In the genomic region with DNA sequence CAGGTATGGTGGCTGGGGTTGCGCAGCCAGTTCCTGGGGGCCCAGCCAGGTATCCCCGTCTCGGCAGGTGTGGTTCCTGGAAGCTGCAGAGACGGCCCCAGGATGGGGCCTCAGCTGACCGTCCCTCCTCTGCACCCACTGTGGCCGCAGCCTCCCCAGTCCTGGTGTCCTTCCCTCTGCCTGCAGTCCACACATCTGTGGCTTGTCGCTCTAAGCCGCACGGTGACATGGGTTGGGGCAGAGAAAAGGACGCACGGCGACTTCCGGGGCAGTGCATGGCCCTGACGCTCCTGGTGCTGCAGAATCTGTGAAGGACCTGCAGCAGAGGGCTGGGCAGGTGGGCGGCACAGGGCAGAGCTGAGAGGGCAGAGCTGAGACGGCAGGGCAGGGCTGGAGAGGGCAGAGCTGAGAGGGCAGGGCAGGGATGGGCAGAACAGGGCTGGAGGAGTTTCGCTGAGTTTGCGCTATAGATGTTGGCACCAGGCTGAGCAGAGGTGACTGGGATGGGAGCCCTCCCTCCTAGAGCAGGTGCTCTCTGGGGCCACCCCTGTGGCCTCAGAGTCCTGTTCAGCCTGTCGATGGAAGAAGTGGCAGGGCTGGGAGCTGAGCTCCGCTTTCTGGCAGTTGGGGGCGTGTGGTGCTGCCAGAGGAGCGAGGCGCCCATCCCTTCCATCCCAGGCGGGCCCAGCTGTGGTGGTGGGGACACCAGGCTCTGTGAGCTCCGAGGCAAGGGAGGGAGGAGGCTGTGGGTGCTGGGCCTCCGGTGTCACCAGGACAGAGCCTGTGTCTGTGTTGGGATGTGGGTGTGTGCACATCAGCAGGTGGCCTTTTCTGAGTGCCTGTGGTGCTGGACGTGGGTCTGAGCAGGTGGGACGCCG, we compare ENCODE assay signal across 19 cellular contexts. TPM values are rescaled to one million over a fixed set of nuclear protein-coding genes. Genes with fewer than 3 reads are reported as not detected.
DNase-seq lines count a peak whose midpoint lies in the region; ATAC-seq and TF ChIP-seq lines count a peak whose summit lies in the region.
"Had no signal": no experiment of that assay in that cellular context is flagged by ENCODE, and none has a peak within 500 bp of the region (broad histone marks: within the 10 kb centered on the region; RNA-seq: fewer than 3 reads in every experiment).

No MANE protein-coding gene starts in this region.

- ATAC-seq in heart left ventricle (peak in 3 of 4 donors; percentile 6), Panc1 (0 out of 2 replicates have a peak, but pooled peaks have one; percentile 8), left colon (peak; percentile 11), HG02981 (IDR thresholded peaks at IDR 0.05; ENCODE audit: unreplicated experiment) (no peak)
- no peak for ATAC-seq in stimulated activated memory B cell treated with anti-CD40 and anti-IgM and Interleukin-4, amounts not matched to agents 10 μg/mL and 1 μg/mL and 100 μg/mL, for 72 hours

- H3K9me3 Mint-ChIP-seq in stimulated activated memory B cell treated with anti-CD40 and anti-IgM and Interleukin-4, amounts not matched to agents 10 μg/mL and 1 μg/mL and 100 μg/mL, for 72 hours, result no peaks in the 10 kb centered on the region

- H3K27me3 ChIP-seq in heart left ventricle (no peaks in the 10 kb centered on the region), right atrium auricular region (no peaks in the 10 kb centered on the region), Panc1 (ENCODE audit: control insufficient read depth, insufficient read depth, low read length) (no peaks in the 10 kb centered on the region)
- H3K27me3 ChIP-seq: SJSA1 had no signal

- no peaks in the 10 kb centered on the region for H3K27me3 Mint-ChIP-seq in stimulated activated memory B cell treated with anti-CD40 and anti-IgM and Interleukin-4, amounts not matched to agents 10 μg/mL and 1 μg/mL and 100 μg/mL, for 72 hours

- H3K4me3 Mint-ChIP-seq in stimulated activated memory B cell treated with anti-CD40 and anti-IgM and Interleukin-4, amounts not matched to agents 10 μg/mL and 1 μg/mL and 100 μg/mL, for 72 hours, result no peak overlapping the region

- no peak overlapping the region for H3K4me3 ChIP-seq in heart left ventricle
- H3K4me3 ChIP-seq in right atrium auricular region, result no peak overlapping the region
- H3K4me3 ChIP-seq in Panc1 (ENCODE audit: low read depth in 2 of 2, low read length in 2 of 2), result no peak overlapping the region
- H3K4me3 ChIP-seq: SJSA1 had no signal

- DNase-seq in heart left ventricle (no peak), right atrium auricular region (ENCODE audit: low spot score) (no peak), Panc1 (ENCODE audit: low read depth, low spot score) (no peak), left colon (no peak)
- no peak for DNase-seq in activated CD8-positive, alpha-beta memory T cell treated with anti-CD3 and anti-CD28 coated beads for 24 hours
- DNase-seq in activated CD4-positive, CD25-positive, alpha-beta regulatory T cell treated with anti-CD3 and anti-CD28 coated beads, Interleukin-2, amount 50 U/mL, for 72 hours, result no peak
- DNase-seq: DMS53, GDM1, H7, NCI-H1105, NCI-H146, NCI-H2029, NCI-H226, NCI-H526 had no signal

- H3K9me3 ChIP-seq in heart left ventricle (no peaks in the 10 kb centered on the region), right atrium auricular region (no peaks in the 10 kb centered on the region), Panc1 (ENCODE audit: control insufficient read depth, insufficient read depth, low read depth, low read length) (no peaks in the 10 kb centered on the region)
- H3K9me3 ChIP-seq: SJSA1 had no signal

- no peaks in the 10 kb centered on the region for H3K4me1 Mint-ChIP-seq in stimulated activated memory B cell treated with anti-CD40 and anti-IgM and Interleukin-4, amounts not matched to agents 10 μg/mL and 1 μg/mL and 100 μg/mL, for 72 hours

- CTCF ChIA-PET in Panc1 (lab: Charles Lee), result no interaction called here

- H3K4me1 ChIP-seq in heart left ventricle (no peaks in the 10 kb centered on the region), right atrium auricular region (no peaks in the 10 kb centered on the region), Panc1 (ENCODE audit: control insufficient read depth, insufficient read depth, low read length) (no peaks in the 10 kb centered on the region)
- H3K4me1 ChIP-seq: SJSA1 had no signal

- no peak overlapping the region for H3K27ac ChIP-seq in heart left ventricle
- no peak overlapping the region for H3K27ac ChIP-seq in right atrium auricular region
- no peak overlapping the region for H3K27ac ChIP-seq in Panc1 (ENCODE audit: low read length)
- H3K27ac ChIP-seq: SJSA1 had no signal

- BruUV-seq in Panc1 (replicated peaks; lab: Mats Ljungman, UMichigan), result no TSS peak

- intact Hi-C loops in heart left ventricle (cut with DNase I) (no loop called here), Panc1 (cut with micrococcal nuclease; ENCODE audit: unreplicated experiment) (no loop called here), left colon (cut with DNase I, micrococcal nuclease) (no loop called here)

- in situ Hi-C loops in Panc1 (cut with HindIII; ENCODE audit: low pct_unique_long_range_greater_than_20kb, low sequenced_read_pairs), result no loop called here

- WGBS in heart left ventricle, 4 donors, result 88 to 96% (median 94%) methylated on average over 25 to 29 of the region's 29 CpGs

- peaks cover 0 to 94% (median 88%) of the 10 kb centered on the region in 9 donors for H3K36me3 ChIP-seq in heart left ventricle
- peaks cover 49% of the 10 kb centered on the region for H3K36me3 ChIP-seq in right atrium auricular region
- H3K36me3 ChIP-seq in Panc1 (ENCODE audit: control insufficient read depth, insufficient read depth, low read length), result no peaks in the 10 kb centered on the region; the same call in none of the 2 replicates

- no peak for TF ChIP-seq POLR2A in heart left ventricle (IDR thresholded peaks at IDR 0.05)

- TF ChIP-seq CTCF in heart left ventricle (IDR thresholded peaks at IDR 0.05) (no peak), right atrium auricular region (IDR thresholded peaks at IDR 0.05) (no peak), Panc1 (IDR thresholded peaks at IDR 0.05) (no peak)

- H3K27ac Mint-ChIP-seq in stimulated activated memory B cell treated with anti-CD40 and anti-IgM and Interleukin-4, amounts not matched to agents 10 μg/mL and 1 μg/mL and 100 μg/mL, for 72 hours, result peak overlapping the region; percentile 39

- H3K36me3 Mint-ChIP-seq in stimulated activated memory B cell treated with anti-CD40 and anti-IgM and Interleukin-4, amounts not matched to agents 10 μg/mL and 1 μg/mL and 100 μg/mL, for 72 hours, result peaks cover 66% of the 10 kb centered on the region

- POLR2A ChIA-PET in Panc1 (lab: Charles Lee), result no interaction called here

RNA-seq across cellular contexts. Expression of a gene that starts 23.0 kb away (rescaled TPM):
- total RNA-seq in heart left ventricle, result 10 to 100 TPM; 48.4 to 94.5 (median 70.4) TPM
- polyA plus RNA-seq in heart left ventricle, result 10 to 100 TPM; 33.3 to 44.8 TPM
- 10 to 100 TPM; 42.4 to 43.2 TPM for total RNA-seq in right atrium auricular region
- 115 TPM for total RNA-seq in Panc1 (2021; ENCODE audit: unreplicated experiment)
- 138 TPM for polyA plus RNA-seq in Panc1 (2012; ENCODE audit: insufficient read length)
- 100 to 1,000 TPM; 115 to 118 TPM for total RNA-seq in left colon

RNA-seq across cellular contexts. Expression of a gene that starts 23.2 kb away (rescaled TPM):
- total RNA-seq in heart left ventricle, result 10 to 100 TPM in 7 of 9 donors, 1 to 10 TPM in 2; 9.0 to 25.0 (median 11.7) TPM
- polyA plus RNA-seq in heart left ventricle, result 10 to 100 TPM; 13.1 to 32.3 TPM
- total RNA-seq in right atrium auricular region, result 10 to 100 TPM; 10.3 to 17.7 TPM
- total RNA-seq in Panc1 (2021; ENCODE audit: unreplicated experiment), result 39.8 TPM
- 71.0 TPM for polyA plus RNA-seq in Panc1 (2012; ENCODE audit: insufficient read length)
- 10 to 100 TPM; 27.3 to 29.5 TPM for total RNA-seq in left colon

RNA-seq across cellular contexts. Expression of a gene that starts 44.1 kb away (rescaled TPM):
- total RNA-seq in heart left ventricle (100 to 1,000 TPM; 124 to 496 (median 227) TPM), right atrium auricular region (100 to 1,000 TPM; 187 to 213 TPM), Panc1 (2021; ENCODE audit: unreplicated experiment) (174 TPM), left colon (10 to 100 TPM; 69.3 to 73.7 TPM)
- 100 to 1,000 TPM; 213 to 396 TPM for polyA plus RNA-seq in heart left ventricle
- 287 TPM for polyA plus RNA-seq in Panc1 (2012; ENCODE audit: insufficient read length)

RNA-seq across cellular contexts. Expression of a gene that starts 51.2 kb away (rescaled TPM):
- total RNA-seq in heart left ventricle (under 1 TPM in 1 of 9 donors, not detected in 8; 0.69 TPM), right atrium auricular region (not detected), Panc1 (2021; ENCODE audit: unreplicated experiment) (15.3 TPM), left colon (1 to 10 TPM; 1.9 to 2.5 TPM)
- polyA plus RNA-seq in heart left ventricle, result under 1 TPM in 1 of 2 donors, not detected in 1; 0.19 TPM
- polyA plus RNA-seq in Panc1 (2012; ENCODE audit: insufficient read length), result 42.9 TPM
- total RNA-seq: A172, Right ventricle myocardium inferior, SJSA1 had no signal

Comparison
In these comparisons a context has a peak if more than half of its experiments do, and no peak if none do; other contexts are left out.
1. ATAC-seq: peak in heart left ventricle (3 of 4), Panc1 (single experiment) and left colon (single experiment); none in stimulated activated memory B cell treated with anti-CD40 and anti-IgM and Interleukin-4, amounts not matched to agents 10 μg/mL and 1 μg/mL and 100 μg/mL, for 72 hours (single experiment) and HG02981 (single experiment).